1 cellular context compared by ENCODE assay signal in genomic region chr17:16250635-16251034, GRCh38.
TF ChIP-seq lines count a peak whose summit lies in the region.

No MANE protein-coding gene starts in this region.

TF ChIP-seq in HepG2, 621 proteins besides CTCF, POLR2A, EP300 and RAD21 (continued from another document and continues in another):
- TF ChIP-seq, protein P1, sequence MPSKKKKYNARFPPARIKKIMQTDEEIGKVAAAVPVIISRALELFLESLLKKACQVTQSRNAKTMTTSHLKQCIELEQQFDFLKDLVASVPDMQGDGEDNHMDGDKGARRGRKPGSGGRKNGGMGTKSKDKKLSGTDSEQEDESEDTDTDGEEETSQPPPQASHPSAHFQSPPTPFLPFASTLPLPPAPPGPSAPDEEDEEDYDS (CRISPR knock-in tag; IDR thresholded peaks at IDR 0.05), result no peak
- TF ChIP-seq ZNF414 (CRISPR knock-in tag; IDR thresholded peaks at IDR 0.05), result no peak
- no peak for TF ChIP-seq CERS6 (CRISPR knock-in tag; IDR thresholded peaks at IDR 0.05)
- TF ChIP-seq ZNF331 (CRISPR knock-in tag; IDR thresholded peaks at IDR 0.05), result peak; percentile 33; the same call in 1 of the 2 replicates
- TF ChIP-seq SOX6 (IDR thresholded peaks at IDR 0.05), result no peak
- peak; percentile 47 for TF ChIP-seq SOX6 (CRISPR knock-in tag; IDR thresholded peaks at IDR 0.05)
- TF ChIP-seq MYNN (CRISPR knock-in tag; IDR thresholded peaks at IDR 0.05; ENCODE audit: low read depth), result no peak
- TF ChIP-seq TAF1 (CRISPR knock-in tag; IDR thresholded peaks at IDR 0.05), result no peak
- no peak for TF ChIP-seq EHMT2 (IDR thresholded peaks at IDR 0.05; ENCODE audit: borderline replicate concordance, low read depth, low read length)
- TF ChIP-seq NR3C1 (CRISPR knock-in tag; IDR thresholded peaks at IDR 0.05), result no peak
- TF ChIP-seq SMARCE1 (IDR thresholded peaks at IDR 0.05; ENCODE audit: borderline replicate concordance), result no peak
- no peak for TF ChIP-seq ZNF333 (CRISPR knock-in tag; IDR thresholded peaks at IDR 0.05; ENCODE audit: borderline replicate concordance)
- TF ChIP-seq, protein P2, sequence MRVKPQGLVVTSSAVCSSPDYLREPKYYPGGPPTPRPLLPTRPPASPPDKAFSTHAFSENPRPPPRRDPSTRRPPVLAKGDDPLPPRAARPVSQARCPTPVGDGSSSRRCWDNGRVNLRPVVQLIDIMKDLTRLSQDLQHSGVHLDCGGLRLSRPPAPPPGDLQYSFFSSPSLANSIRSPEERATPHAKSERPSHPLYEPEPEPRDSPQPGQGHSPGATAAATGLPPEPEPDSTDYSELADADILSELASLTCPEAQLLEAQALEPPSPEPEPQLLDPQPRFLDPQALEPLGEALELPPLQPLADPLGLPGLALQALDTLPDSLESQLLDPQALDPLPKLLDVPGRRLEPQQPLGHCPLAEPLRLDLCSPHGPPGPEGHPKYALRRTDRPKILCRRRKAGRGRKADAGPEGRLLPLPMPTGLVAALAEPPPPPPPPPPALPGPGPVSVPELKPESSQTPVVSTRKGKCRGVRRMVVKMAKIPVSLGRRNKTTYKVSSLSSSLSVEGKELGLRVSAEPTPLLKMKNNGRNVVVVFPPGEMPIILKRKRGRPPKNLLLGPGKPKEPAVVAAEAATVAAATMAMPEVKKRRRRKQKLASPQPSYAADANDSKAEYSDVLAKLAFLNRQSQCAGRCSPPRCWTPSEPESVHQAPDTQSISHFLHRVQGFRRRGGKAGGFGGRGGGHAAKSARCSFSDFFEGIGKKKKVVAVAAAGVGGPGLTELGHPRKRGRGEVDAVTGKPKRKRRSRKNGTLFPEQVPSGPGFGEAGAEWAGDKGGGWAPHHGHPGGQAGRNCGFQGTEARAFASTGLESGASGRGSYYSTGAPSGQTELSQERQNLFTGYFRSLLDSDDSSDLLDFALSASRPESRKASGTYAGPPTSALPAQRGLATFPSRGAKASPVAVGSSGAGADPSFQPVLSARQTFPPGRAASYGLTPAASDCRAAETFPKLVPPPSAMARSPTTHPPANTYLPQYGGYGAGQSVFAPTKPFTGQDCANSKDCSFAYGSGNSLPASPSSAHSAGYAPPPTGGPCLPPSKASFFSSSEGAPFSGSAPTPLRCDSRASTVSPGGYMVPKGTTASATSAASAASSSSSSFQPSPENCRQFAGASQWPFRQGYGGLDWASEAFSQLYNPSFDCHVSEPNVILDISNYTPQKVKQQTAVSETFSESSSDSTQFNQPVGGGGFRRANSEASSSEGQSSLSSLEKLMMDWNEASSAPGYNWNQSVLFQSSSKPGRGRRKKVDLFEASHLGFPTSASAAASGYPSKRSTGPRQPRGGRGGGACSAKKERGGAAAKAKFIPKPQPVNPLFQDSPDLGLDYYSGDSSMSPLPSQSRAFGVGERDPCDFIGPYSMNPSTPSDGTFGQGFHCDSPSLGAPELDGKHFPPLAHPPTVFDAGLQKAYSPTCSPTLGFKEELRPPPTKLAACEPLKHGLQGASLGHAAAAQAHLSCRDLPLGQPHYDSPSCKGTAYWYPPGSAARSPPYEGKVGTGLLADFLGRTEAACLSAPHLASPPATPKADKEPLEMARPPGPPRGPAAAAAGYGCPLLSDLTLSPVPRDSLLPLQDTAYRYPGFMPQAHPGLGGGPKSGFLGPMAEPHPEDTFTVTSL (CRISPR knock-in tag; IDR thresholded peaks at IDR 0.05; ENCODE audit: borderline replicate concordance), result no peak
- TF ChIP-seq GABPA (IDR thresholded peaks at IDR 0.05; ENCODE audit: low read depth, low read length), result no peak
- no peak for TF ChIP-seq GABPA (CRISPR knock-in tag; IDR thresholded peaks at IDR 0.05; ENCODE audit: low read depth)
- no peak for TF ChIP-seq TARDBP (CRISPR knock-in tag; IDR thresholded peaks at IDR 0.05)
- TF ChIP-seq, protein P3, sequence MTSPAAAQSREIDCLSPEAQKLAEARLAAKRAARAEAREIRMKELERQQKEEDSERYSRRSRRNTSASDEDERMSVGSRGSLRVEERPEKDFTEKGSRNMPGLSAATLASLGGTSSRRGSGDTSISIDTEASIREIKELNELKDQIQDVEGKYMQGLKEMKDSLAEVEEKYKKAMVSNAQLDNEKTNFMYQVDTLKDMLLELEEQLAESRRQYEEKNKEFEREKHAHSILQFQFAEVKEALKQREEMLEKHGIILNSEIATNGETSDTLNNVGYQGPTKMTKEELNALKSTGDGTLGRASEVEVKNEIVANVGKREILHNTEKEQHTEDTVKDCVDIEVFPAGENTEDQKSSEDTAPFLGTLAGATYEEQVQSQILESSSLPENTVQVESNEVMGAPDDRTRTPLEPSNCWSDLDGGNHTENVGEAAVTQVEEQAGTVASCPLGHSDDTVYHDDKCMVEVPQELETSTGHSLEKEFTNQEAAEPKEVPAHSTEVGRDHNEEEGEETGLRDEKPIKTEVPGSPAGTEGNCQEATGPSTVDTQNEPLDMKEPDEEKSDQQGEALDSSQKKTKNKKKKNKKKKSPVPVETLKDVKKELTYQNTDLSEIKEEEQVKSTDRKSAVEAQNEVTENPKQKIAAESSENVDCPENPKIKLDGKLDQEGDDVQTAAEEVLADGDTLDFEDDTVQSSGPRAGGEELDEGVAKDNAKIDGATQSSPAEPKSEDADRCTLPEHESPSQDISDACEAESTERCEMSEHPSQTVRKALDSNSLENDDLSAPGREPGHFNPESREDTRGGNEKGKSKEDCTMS (CRISPR knock-in tag; conservative IDR thresholded peaks at IDR 0.05), result no peak
- TF ChIP-seq ERF (CRISPR knock-in tag; IDR thresholded peaks at IDR 0.05), result peak; percentile 38; the same call in 1 of the 2 replicates
- TF ChIP-seq ZNF850 (CRISPR knock-in tag; conservative IDR thresholded peaks at IDR 0.05), result no peak
- TF ChIP-seq CREB3 (CRISPR knock-in tag; IDR thresholded peaks at IDR 0.05), result no peak
- TF ChIP-seq ZNF564 (CRISPR knock-in tag; IDR thresholded peaks at IDR 0.05), result no peak
- TF ChIP-seq PHB2 (IDR thresholded peaks at IDR 0.05; ENCODE audit: partially characterized antibody), result no peak
- TF ChIP-seq CREM (IDR thresholded peaks at IDR 0.05), result no peak
- TF ChIP-seq CREM (CRISPR knock-in tag; IDR thresholded peaks at IDR 0.05), result no peak
- TF ChIP-seq, protein P4, sequence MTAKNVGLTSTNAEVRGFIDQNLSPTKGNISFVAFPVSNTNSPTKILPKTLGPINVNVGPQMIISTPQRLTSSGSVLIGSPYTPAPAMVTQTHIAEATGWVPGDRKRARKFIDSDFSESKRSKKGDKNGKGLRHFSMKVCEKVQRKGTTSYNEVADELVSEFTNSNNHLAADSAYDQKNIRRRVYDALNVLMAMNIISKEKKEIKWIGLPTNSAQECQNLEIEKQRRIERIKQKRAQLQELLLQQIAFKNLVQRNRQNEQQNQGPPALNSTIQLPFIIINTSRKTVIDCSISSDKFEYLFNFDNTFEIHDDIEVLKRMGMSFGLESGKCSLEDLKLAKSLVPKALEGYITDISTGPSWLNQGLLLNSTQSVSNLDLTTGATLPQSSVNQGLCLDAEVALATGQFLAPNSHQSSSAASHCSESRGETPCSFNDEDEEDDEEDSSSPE (CRISPR knock-in tag; IDR thresholded peaks at IDR 0.05), result no peak
- peak; percentile 79; the same call in 1 of the 2 replicates for TF ChIP-seq ZNF614 (CRISPR knock-in tag; IDR thresholded peaks at IDR 0.05; ENCODE audit: borderline replicate concordance)
- no peak for TF ChIP-seq CCAR2 (optimal IDR thresholded peaks at IDR 0.05; ENCODE audit: low read depth, low read length)
- no peak for TF ChIP-seq ZMYM2 (CRISPR knock-in tag; IDR thresholded peaks at IDR 0.05)
- TF ChIP-seq ZBTB21 (CRISPR knock-in tag; IDR thresholded peaks at IDR 0.05), result no peak
- no peak for TF ChIP-seq JUNB (CRISPR knock-in tag; IDR thresholded peaks at IDR 0.05; ENCODE audit: borderline replicate concordance)
- TF ChIP-seq, protein P5, sequence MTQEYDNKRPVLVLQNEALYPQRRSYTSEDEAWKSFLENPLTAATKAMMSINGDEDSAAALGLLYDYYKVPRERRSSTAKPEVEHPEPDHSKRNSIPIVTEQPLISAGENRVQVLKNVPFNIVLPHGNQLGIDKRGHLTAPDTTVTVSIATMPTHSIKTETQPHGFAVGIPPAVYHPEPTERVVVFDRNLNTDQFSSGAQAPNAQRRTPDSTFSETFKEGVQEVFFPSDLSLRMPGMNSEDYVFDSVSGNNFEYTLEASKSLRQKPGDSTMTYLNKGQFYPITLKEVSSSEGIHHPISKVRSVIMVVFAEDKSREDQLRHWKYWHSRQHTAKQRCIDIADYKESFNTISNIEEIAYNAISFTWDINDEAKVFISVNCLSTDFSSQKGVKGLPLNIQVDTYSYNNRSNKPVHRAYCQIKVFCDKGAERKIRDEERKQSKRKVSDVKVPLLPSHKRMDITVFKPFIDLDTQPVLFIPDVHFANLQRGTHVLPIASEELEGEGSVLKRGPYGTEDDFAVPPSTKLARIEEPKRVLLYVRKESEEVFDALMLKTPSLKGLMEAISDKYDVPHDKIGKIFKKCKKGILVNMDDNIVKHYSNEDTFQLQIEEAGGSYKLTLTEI (CRISPR knock-in tag; conservative IDR thresholded peaks at IDR 0.05), result no peak
- peak; percentile 68; the same call in 1 of the 2 replicates for TF ChIP-seq KLF6 (CRISPR knock-in tag; IDR thresholded peaks at IDR 0.05)
- peak; percentile 43 for TF ChIP-seq RARA (CRISPR knock-in tag; IDR thresholded peaks at IDR 0.05)
- no peak for TF ChIP-seq ZNF232 (CRISPR knock-in tag; IDR thresholded peaks at IDR 0.05; ENCODE audit: borderline replicate concordance)
- TF ChIP-seq HOMEZ (CRISPR knock-in tag; IDR thresholded peaks at IDR 0.05; ENCODE audit: low read depth), result peak; percentile 66; the same call in 1 of the 2 replicates
- TF ChIP-seq, protein P6, sequence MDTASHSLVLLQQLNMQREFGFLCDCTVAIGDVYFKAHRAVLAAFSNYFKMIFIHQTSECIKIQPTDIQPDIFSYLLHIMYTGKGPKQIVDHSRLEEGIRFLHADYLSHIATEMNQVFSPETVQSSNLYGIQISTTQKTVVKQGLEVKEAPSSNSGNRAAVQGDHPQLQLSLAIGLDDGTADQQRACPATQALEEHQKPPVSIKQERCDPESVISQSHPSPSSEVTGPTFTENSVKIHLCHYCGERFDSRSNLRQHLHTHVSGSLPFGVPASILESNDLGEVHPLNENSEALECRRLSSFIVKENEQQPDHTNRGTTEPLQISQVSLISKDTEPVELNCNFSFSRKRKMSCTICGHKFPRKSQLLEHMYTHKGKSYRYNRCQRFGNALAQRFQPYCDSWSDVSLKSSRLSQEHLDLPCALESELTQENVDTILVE (CRISPR knock-in tag; IDR thresholded peaks at IDR 0.05), result 0 out of 2 replicates have a peak, but pooled peaks have one; percentile 45
- TF ChIP-seq NFIB (CRISPR knock-in tag; IDR thresholded peaks at IDR 0.05; ENCODE audit: borderline replicate concordance), result no peak
- TF ChIP-seq, protein P7, sequence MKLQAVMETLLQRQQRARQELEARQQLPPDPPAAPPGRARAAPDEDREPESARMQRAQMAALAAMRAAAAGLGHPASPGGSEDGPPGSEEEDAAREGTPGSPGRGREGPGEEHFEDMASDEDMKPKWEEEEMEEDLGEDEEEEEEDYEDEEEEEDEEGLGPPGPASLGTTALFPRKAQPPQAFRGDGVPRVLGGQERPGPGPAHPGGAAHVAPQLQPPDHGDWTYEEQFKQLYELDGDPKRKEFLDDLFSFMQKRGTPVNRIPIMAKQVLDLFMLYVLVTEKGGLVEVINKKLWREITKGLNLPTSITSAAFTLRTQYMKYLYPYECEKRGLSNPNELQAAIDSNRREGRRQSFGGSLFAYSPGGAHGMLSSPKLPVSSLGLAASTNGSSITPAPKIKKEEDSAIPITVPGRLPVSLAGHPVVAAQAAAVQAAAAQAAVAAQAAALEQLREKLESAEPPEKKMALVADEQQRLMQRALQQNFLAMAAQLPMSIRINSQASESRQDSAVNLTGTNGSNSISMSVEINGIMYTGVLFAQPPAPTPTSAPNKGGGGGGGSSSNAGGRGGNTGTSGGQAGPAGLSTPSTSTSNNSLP (IDR thresholded peaks at IDR 0.05; ENCODE audit: low read depth, low read length), result no peak
- TF ChIP-seq ZNF770 (CRISPR knock-in tag; IDR thresholded peaks at IDR 0.05), result no peak
- no peak for TF ChIP-seq ZNF3 (CRISPR knock-in tag; IDR thresholded peaks at IDR 0.05)
- TF ChIP-seq SAP130 (CRISPR knock-in tag; IDR thresholded peaks at IDR 0.05; ENCODE audit: low read depth), result peak; percentile 67
